In genomic region chr17:38729886-38730525, GRCh38 we compare ENCODE assay signal across 8 cellular contexts.
DNase-seq lines count a peak whose midpoint lies in the region; ATAC-seq and TF ChIP-seq lines count a peak whose summit lies in the region.

TSS of gene CISD3 (plus strand) at chr17:38730341. CDS start at chr17:38730359, 18 bp downstream.

- peak; percentile 86 for DNase-seq in NCI-H1436 (lab: John Stamatoyannopoulos, UW)
- no peak for DNase-seq in NCI-H1436 treated with DMSO at 0.1 percent for 48 hours (lab: John Stamatoyannopoulos, UW)
- peak; percentile 31 for DNase-seq in NCI-H2107 treated with DMSO at 0.1 percent for 48 hours (lab: John Stamatoyannopoulos, UW; ENCODE audit: unreplicated experiment)
- DNase-seq in T47D (ENCODE audit: low read depth in 1 of 2, low spot score in 1 of 2) = peak; percentile 92 to 93
- DNase-seq in iris pigment epithelial cell (ENCODE audit: low read depth) = peak; percentile 76
- peak; percentile 59 to 80 for DNase-seq in stimulated activated CD4-positive, alpha-beta T cell treated with anti-CD3 and anti-CD28 coated beads, Interleukin-12 subunit alpha, Interleukin-12 subunit beta, amount 100 ng/mL, for 24 hours (ENCODE audit: low read depth in 2 of 2)

- in situ Hi-C loops in T47D (cut with HindIII; ENCODE audit: low pct_unique_long_range_greater_than_20kb, low sequenced_read_pairs) = no loop called here

- H3K27ac ChIP-seq in VCaP = peak within 1 kb of the TSS; percentile 91

- ATAC-seq in HG02884 (IDR thresholded peaks at IDR 0.05; ENCODE audit: unreplicated experiment) = peak; percentile 70

- TF ChIP-seq CTCF in VCaP (conservative IDR thresholded peaks at IDR 0.05) = peak; percentile 82
